Comparison of ENCODE assay signal across 16 cellular contexts in genomic region chr16:84765606-84766580, GRCh38. TPM values are rescaled to one million over a fixed set of nuclear protein-coding genes. Genes with fewer than 3 reads are reported as not detected.
DNase-seq lines count a peak whose midpoint lies in the region; FAIRE-seq and TF ChIP-seq lines count a peak whose summit lies in the region.
"Had no signal": no experiment of that assay in that cellular context is flagged by ENCODE, and none has a peak within 500 bp of the region (broad histone marks: within the 10 kb centered on the region; RNA-seq: fewer than 3 reads in every experiment).

No MANE protein-coding gene starts in this region.

- peak overlapping the region; percentile 1 to 28 for H3K27ac ChIP-seq in kidney (ENCODE audit: low read depth in 2 of 2, low read length in 2 of 2)

- CTCF ChIA-PET in activated CD4-positive, alpha-beta memory T cell treated with anti-CD3 and anti-CD28 coated beads, Interleukin-2, amount 10 ng/mL, durations not matched to agents 7 days and 5 days (lab: Charles Lee): interaction anchor here (0.7 to 5.6 kb wide), 3 partner anchors 12 to 40 kb away, joined by 3 to 54 read pairs (median 4); no protein-coding TSS in a partner anchor

- H3K36me3 ChIP-seq in kidney (ENCODE audit: control insufficient read depth in 1 of 2, insufficient read depth in 2 of 2, low read length in 2 of 2): peaks cover 25 to 59% of the 10 kb centered on the region in 2 donors

- peak; percentile 42 for DNase-seq in stimulated activated CD4-positive, alpha-beta T cell treated with anti-CD3 and anti-CD28 coated beads, Interleukin-1b, Interleukin-23, amount 100 ng/mL, for 48 hours
- no peak for DNase-seq in stimulated activated CD4-positive, alpha-beta T cell treated with anti-CD3 and anti-CD28 coated beads, Interleukin-2, amount 100 ng/mL, for 48 hours
- no peak for DNase-seq in activated CD4-positive, alpha-beta memory T cell treated with anti-CD3 and anti-CD28 coated beads, Interleukin-2, amount 10 ng/mL, durations not matched to agents 7 days and 5 days
- DNase-seq in kidney: no peak
- no peak for DNase-seq in GM19240 (ENCODE audit: insufficient read length, low spot score)
- DNase-seq in UCSD-AML1 (lab: John Stamatoyannopoulos, UW; ENCODE audit: unreplicated experiment): no peak
- DNase-seq in H4 (ENCODE audit: low spot score): no peak
- DNase-seq in middle frontal gyrus (ENCODE audit: extremely low spot score, low spot score): no peak
- DNase-seq: amygdala, C1 segment of cervical spinal cord, mucosa of descending colon, NCI-H510A, PC-3 had no signal

- peaks cover 82% of the 10 kb centered on the region for H3K36me3 Mint-ChIP-seq in activated CD4-positive, alpha-beta memory T cell treated with anti-CD3 and anti-CD28 coated beads, Interleukin-2, amount 10 ng/mL, durations not matched to agents 7 days and 5 days (ENCODE audit: low read depth)

- intact Hi-C loops in kidney (cut with DNase I): no loop called here

- H3K4me3 Mint-ChIP-seq in activated CD4-positive, alpha-beta memory T cell treated with anti-CD3 and anti-CD28 coated beads, Interleukin-2, amount 10 ng/mL, durations not matched to agents 7 days and 5 days: no peak overlapping the region
- H3K4me3 Mint-ChIP-seq: IgD-negative memory B cell had no signal

- TF ChIP-seq CTCF in kidney (IDR thresholded peaks at IDR 0.05; ENCODE audit: borderline replicate concordance, extremely low read depth, insufficient read depth): no peak

- peak overlapping the region; percentile 81 for H3K27ac Mint-ChIP-seq in activated CD4-positive, alpha-beta memory T cell treated with anti-CD3 and anti-CD28 coated beads, Interleukin-2, amount 10 ng/mL, durations not matched to agents 7 days and 5 days

- H3K9me3 Mint-ChIP-seq in activated CD4-positive, alpha-beta memory T cell treated with anti-CD3 and anti-CD28 coated beads, Interleukin-2, amount 10 ng/mL, durations not matched to agents 7 days and 5 days: no peaks in the 10 kb centered on the region
- H3K9me3 Mint-ChIP-seq: IgD-negative memory B cell had no signal

- no peaks in the 10 kb centered on the region for H3K27me3 Mint-ChIP-seq in activated CD4-positive, alpha-beta memory T cell treated with anti-CD3 and anti-CD28 coated beads, Interleukin-2, amount 10 ng/mL, durations not matched to agents 7 days and 5 days
- H3K27me3 Mint-ChIP-seq: IgD-negative memory B cell had no signal

- peaks cover 2 to 5% of the 10 kb centered on the region in 2 donors for H3K4me1 ChIP-seq in kidney (ENCODE audit: control insufficient read depth in 1 of 2, insufficient read depth in 1 of 2, low read depth in 1 of 2, low read length in 2 of 2)

- H3K9me3 ChIP-seq in kidney (ENCODE audit: control insufficient read depth in 1 of 2, low read length in 2 of 2): no peaks in the 10 kb centered on the region
- H3K9me3 ChIP-seq: mucosa of descending colon had no signal

- no peak overlapping the region for H3K4me3 ChIP-seq in kidney (ENCODE audit: low read length in 2 of 2)
- H3K4me3 ChIP-seq: mucosa of descending colon had no signal

- H3K9ac ChIP-seq in kidney (ENCODE audit: low read length in 2 of 2): no peak overlapping the region

- FAIRE-seq in kidney (lab: Jason Lieb, UNC): no peak
- FAIRE-seq: GM19239, urothelium cell line had no signal

- POLR2A ChIA-PET in activated CD4-positive, alpha-beta memory T cell treated with anti-CD3 and anti-CD28 coated beads, Interleukin-2, amount 10 ng/mL, durations not matched to agents 7 days and 5 days (lab: Charles Lee): interaction anchor here (1.1 to 2.9 kb wide), 3 partner anchors 10 to 160 kb away, joined by 3 to 12 read pairs (median 4); no protein-coding TSS in a partner anchor

- peaks cover 47% of the 10 kb centered on the region for H3K4me1 Mint-ChIP-seq in activated CD4-positive, alpha-beta memory T cell treated with anti-CD3 and anti-CD28 coated beads, Interleukin-2, amount 10 ng/mL, durations not matched to agents 7 days and 5 days
- H3K4me1 Mint-ChIP-seq: IgD-negative memory B cell had no signal

RNA-seq across cellular contexts. Expression of gene CRISPLD2, which starts 53.9 kb away (rescaled TPM):
- total RNA-seq in activated CD4-positive, alpha-beta memory T cell treated with anti-CD3 and anti-CD28 coated beads, Interleukin-2, amount 10 ng/mL, durations not matched to agents 7 days and 5 days: under 1 TPM; 0.18 to 0.23 TPM
- 108 TPM for total RNA-seq in kidney
- polyA plus RNA-seq in kidney (ENCODE audit: insufficient read depth, low read depth, low replicate concordance): 4.8 TPM
- total RNA-seq in H4 (2014; rRNA removed; shearing (Covaris generic)): 5.7 and 10.3 TPM in 2 replicates
- polyA plus RNA-seq: IgD-negative memory B cell had no signal
